In the genomic region with DNA sequence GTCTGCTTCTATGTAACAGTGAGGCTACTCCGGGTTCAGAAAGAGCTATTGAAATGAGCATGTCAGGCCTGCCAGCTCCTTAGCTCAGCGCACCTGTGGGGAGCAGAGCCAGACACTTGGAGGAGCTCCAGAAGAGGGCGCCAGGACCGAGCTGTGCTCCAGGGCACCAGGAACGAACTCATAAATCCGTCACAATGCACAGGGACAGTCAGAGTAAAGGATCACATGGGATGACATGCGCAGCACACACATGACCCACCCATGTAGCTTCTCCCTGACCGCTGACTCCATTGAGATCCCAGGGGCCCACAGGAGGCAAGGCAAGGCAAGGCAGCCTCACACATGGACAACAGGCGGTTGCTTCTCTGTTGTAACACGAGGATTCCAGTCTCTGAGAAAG, we compare ENCODE assay signal across 9 cellular contexts. TPM values are rescaled to one million over a fixed set of nuclear protein-coding genes. Genes with fewer than 3 reads are reported as not detected.
A peak's percentile ranks its signal among the peaks of the same experiment; 100 is the strongest.
DNase-seq lines count a peak whose midpoint lies in the region; ATAC-seq and TF ChIP-seq lines count a peak whose summit lies in the region.
"Had no signal": no experiment of that assay in that cellular context is flagged by ENCODE, and none has a peak within 500 bp of the region (broad histone marks: within the 10 kb centered on the region; RNA-seq: fewer than 3 reads in every experiment).

No MANE protein-coding gene starts in this region.

- no peak overlapping the region for H3K4me3 Mint-ChIP-seq in Calu3 (ENCODE audit: low read depth, unreplicated experiment)
- H3K4me3 Mint-ChIP-seq in activated CD4-positive, alpha-beta T cell treated with anti-CD3 and anti-CD28 coated beads, Interleukin-2, amount 10 ng/mL, durations not matched to agents 7 days and 5 days, result no peak overlapping the region

- no peaks in the 10 kb centered on the region for H3K27me3 Mint-ChIP-seq in Calu3 (ENCODE audit: unreplicated experiment)
- H3K27me3 Mint-ChIP-seq in activated CD4-positive, alpha-beta T cell treated with anti-CD3 and anti-CD28 coated beads, Interleukin-2, amount 10 ng/mL, durations not matched to agents 7 days and 5 days, result peaks cover 1% of the 10 kb centered on the region

- in situ Hi-C loops in HAP-1 (cut with MboI; ENCODE audit: low sequenced_read_pairs), result loop anchor here (10.0 kb wide), 1 partner anchor 242 kb away; a partner anchor contains a TSS

- POLR2A ChIA-PET in activated CD4-positive, alpha-beta T cell treated with anti-CD3 and anti-CD28 coated beads, Interleukin-2, amount 10 ng/mL, durations not matched to agents 7 days and 5 days (lab: Charles Lee), result no interaction called here

- H3K27me3 ChIP-seq in HAP-1 (ENCODE audit: low read depth) (no peaks in the 10 kb centered on the region), heart right ventricle (no peaks in the 10 kb centered on the region), tibial artery (no peaks in the 10 kb centered on the region)
- H3K27me3 ChIP-seq: MG63 had no signal

- H3K9me3 ChIP-seq in HAP-1 (no peaks in the 10 kb centered on the region), heart right ventricle (no peaks in the 10 kb centered on the region), tibial artery (no peaks in the 10 kb centered on the region)
- H3K9me3 ChIP-seq: MG63 had no signal

- H3K36me3 Mint-ChIP-seq in Calu3 (ENCODE audit: insufficient read depth, unreplicated experiment), result peaks cover 42% of the 10 kb centered on the region
- H3K36me3 Mint-ChIP-seq in activated CD4-positive, alpha-beta T cell treated with anti-CD3 and anti-CD28 coated beads, Interleukin-2, amount 10 ng/mL, durations not matched to agents 7 days and 5 days (ENCODE audit: low read depth), result peaks cover 2% of the 10 kb centered on the region

- ATAC-seq in heart right ventricle, result no peak

- H3K9me3 Mint-ChIP-seq in Calu3 (ENCODE audit: low read depth, unreplicated experiment), result no peaks in the 10 kb centered on the region
- no peaks in the 10 kb centered on the region for H3K9me3 Mint-ChIP-seq in activated CD4-positive, alpha-beta T cell treated with anti-CD3 and anti-CD28 coated beads, Interleukin-2, amount 10 ng/mL, durations not matched to agents 7 days and 5 days

- H3K4me3 ChIP-seq in HAP-1 (no peak overlapping the region), heart right ventricle (no peak overlapping the region), tibial artery (no peak overlapping the region)
- H3K4me3 ChIP-seq: MG63 had no signal

- no peak overlapping the region for H3K27ac Mint-ChIP-seq in Calu3 (ENCODE audit: unreplicated experiment)
- no peak overlapping the region for H3K27ac Mint-ChIP-seq in activated CD4-positive, alpha-beta T cell treated with anti-CD3 and anti-CD28 coated beads, Interleukin-2, amount 10 ng/mL, durations not matched to agents 7 days and 5 days

- no peak for TF ChIP-seq CTCF in Calu3 (IDR thresholded peaks at IDR 0.05; ENCODE audit: unreplicated experiment)
- peak in 1 of 9 donors; percentile 7 for TF ChIP-seq CTCF in heart right ventricle (IDR thresholded peaks at IDR 0.05)
- no peak for TF ChIP-seq CTCF in tibial artery (IDR thresholded peaks at IDR 0.05)

- intact Hi-C loops in Calu3 (cut with micrococcal nuclease; ENCODE audit: unreplicated experiment), result no loop called here
- intact Hi-C loops in heart right ventricle (cut with DNase I), result no loop called here
- intact Hi-C loops in tibial artery (cut with DNase I; ENCODE audit: low total_unique reads), result no loop called here

- H3K4me1 ChIP-seq in HAP-1 (no peaks in the 10 kb centered on the region), heart right ventricle (no peaks in the 10 kb centered on the region), tibial artery (no peaks in the 10 kb centered on the region)

- DNase-seq in Calu3 (peak; percentile 25), HAP-1 (ENCODE audit: low spot score in 2 of 2) (peak; percentile 15 to 64), kidney tubule cell (ENCODE audit: low spot score) (peak; percentile 7), heart right ventricle (no peak), tibial artery (no peak), NK-92 (lab: John Stamatoyannopoulos, UW; ENCODE audit: unreplicated experiment) (no peak)
- peak; percentile 30 for DNase-seq in activated CD4-positive, alpha-beta T cell treated with anti-CD3 and anti-CD28 coated beads, Interleukin-2, amount 10 ng/mL, durations not matched to agents 7 days and 5 days
- no peak for DNase-seq in effector CD4-positive, alpha-beta T cell
- DNase-seq: MG63 had no signal

- CTCF ChIA-PET in Calu3 (lab: Charles Lee), result interaction anchor here (0.7 to 1.0 kb wide), 2 partner anchors 9 to 37 kb away, joined by 3 read pairs; no protein-coding TSS in a partner anchor
- CTCF ChIA-PET in activated CD4-positive, alpha-beta T cell treated with anti-CD3 and anti-CD28 coated beads, Interleukin-2, amount 10 ng/mL, durations not matched to agents 7 days and 5 days (lab: Charles Lee), result interaction anchor here (1.0 to 2.6 kb wide), 5 partner anchors 9 to 38 kb away, joined by 3 to 23 read pairs (median 3); no protein-coding TSS in a partner anchor

- H3K36me3 ChIP-seq in HAP-1 (replicated peaks) (peaks cover 4% of the 10 kb centered on the region; the same call in 1 of the 2 replicates), heart right ventricle (peaks cover 0 to 31% (median 0%) of the 10 kb centered on the region in 9 donors), tibial artery (peaks cover 0 to 36% (median 0%) of the 10 kb centered on the region in 3 donors)
- H3K36me3 ChIP-seq: MG63 had no signal

- WGBS in heart right ventricle, 2 donors, result 80 to 85% methylated on average over 10 of the region's 10 CpGs

- H3K27ac ChIP-seq in heart right ventricle (no peak overlapping the region), tibial artery (no peak overlapping the region)

- BruUV-seq in Calu3 (replicated peaks; lab: Mats Ljungman, UMichigan), result no TSS peak

- H3K4me1 Mint-ChIP-seq in Calu3 (ENCODE audit: low read depth, unreplicated experiment), result no peaks in the 10 kb centered on the region
- H3K4me1 Mint-ChIP-seq in activated CD4-positive, alpha-beta T cell treated with anti-CD3 and anti-CD28 coated beads, Interleukin-2, amount 10 ng/mL, durations not matched to agents 7 days and 5 days, result peaks cover 19% of the 10 kb centered on the region

RNA-seq across cellular contexts. Expression of a gene that starts 26.0 kb away (rescaled TPM):
- 35.6 and 48.8 TPM in 2 replicates for total RNA-seq in Calu3 (2022)
- total RNA-seq in activated CD4-positive, alpha-beta T cell treated with anti-CD3 and anti-CD28 coated beads, Interleukin-2, amount 10 ng/mL, durations not matched to agents 7 days and 5 days, result 10 to 100 TPM; 28.5 to 34.2 TPM
- 10 to 100 TPM in 4 of 10 donors, 1 to 10 TPM in 6; 6.4 to 12.8 (median 8.5) TPM for total RNA-seq in heart right ventricle
- 1 to 10 TPM; 4.7 to 6.8 TPM for polyA plus RNA-seq in heart right ventricle

Comparison
In these comparisons a context has a peak if more than half of its experiments do, and no peak if none do; other contexts are left out.
1. DNase-seq: peak in Calu3 (single experiment), HAP-1 (2 of 2), activated CD4-positive, alpha-beta T cell treated with anti-CD3 and anti-CD28 coated beads, Interleukin-2, amount 10 ng/mL, durations not matched to agents 7 days and 5 days (single experiment) and kidney tubule cell (single experiment); none in heart right ventricle (0 of 2), tibial artery (0 of 2), NK-92 (single experiment) and effector CD4-positive, alpha-beta T cell (single experiment).